ENCODE assay signal across 8 cellular contexts in the genomic region with DNA sequence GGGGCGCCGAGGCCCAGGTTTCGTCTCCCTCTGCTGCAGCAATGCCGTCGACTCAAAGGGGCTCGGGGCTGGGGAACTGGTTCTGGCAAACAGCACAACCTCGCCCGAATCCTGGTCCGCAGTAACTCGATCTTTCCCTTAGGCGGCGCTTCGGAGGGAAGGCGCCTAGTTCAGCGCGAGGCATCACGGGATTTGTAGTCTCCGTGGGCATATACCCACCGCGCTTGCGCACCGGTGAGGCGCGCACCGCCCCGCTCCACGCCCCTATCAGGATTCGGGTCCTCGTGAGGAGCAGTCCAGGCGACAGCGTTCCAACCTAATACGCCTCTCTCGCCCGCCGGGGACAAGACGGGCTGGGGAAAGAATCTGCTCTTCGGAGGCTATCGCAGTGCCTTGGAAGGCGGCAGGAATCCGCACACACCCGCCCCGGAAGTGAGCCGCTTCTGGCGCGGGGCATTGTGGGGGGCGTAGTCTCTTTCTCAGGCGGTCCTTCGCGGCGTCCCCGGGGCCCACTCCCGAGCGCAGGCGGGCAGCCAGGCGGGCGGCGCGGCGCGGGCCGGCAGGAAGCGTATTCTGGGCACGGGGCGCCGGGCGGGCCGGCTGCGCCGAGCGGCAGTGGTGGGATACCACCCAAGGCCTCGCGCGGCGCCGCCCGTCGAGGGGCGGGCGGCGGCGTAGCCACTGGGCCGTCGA. TPM values are rescaled to one million over a fixed set of nuclear protein-coding genes. Genes with fewer than 3 reads are reported as not detected.
A peak's percentile ranks its signal among the peaks of the same experiment; 100 is the strongest.
DNase-seq lines count a peak whose midpoint lies in the region; ATAC-seq and TF ChIP-seq lines count a peak whose summit lies in the region.

A gene (plus strand): TSS at position 505 of the 693 bp plus-strand sequence. CDS start 235 bp downstream, outside the sequence.

- H3K27me3 ChIP-seq in colonic mucosa = no peaks in the 10 kb centered on the region

- intact Hi-C loops in colonic mucosa (cut with DNase I) = no loop called here
- intact Hi-C loops in left colon (cut with DNase I, micrococcal nuclease) = no loop called here

- H3K4me1 ChIP-seq in colonic mucosa = peaks cover 26% of the 10 kb centered on the region

- peak; percentile 68 to 100 (median 94) for DNase-seq in C1 segment of cervical spinal cord (lab: John Stamatoyannopoulos, UW)
- DNase-seq in NCI-H524 treated with DMSO at 0.1 percent for 48 hours (lab: John Stamatoyannopoulos, UW) = peak; percentile 82
- peak; percentile 97 for DNase-seq in activated CD4-positive, alpha-beta T cell treated with anti-CD3 and anti-CD28 coated beads for 48 hours
- peak; percentile 97 for DNase-seq in colonic mucosa
- peak; percentile 90 to 96 for DNase-seq in left colon
- DNase-seq in stimulated activated CD4-positive, alpha-beta T cell treated with anti-CD3 and anti-CD28 coated beads, Interleukin-1b, Interleukin-23, amount 100 ng/mL, for 4 hours (ENCODE audit: low read depth in 2 of 2) = peak; percentile 84 to 92

- peak within 1 kb of the TSS; percentile 84 to 87 for H3K9ac ChIP-seq in colonic mucosa (ENCODE audit: low read depth in 2 of 2, low read length in 2 of 2)

- peak within 1 kb of the TSS; percentile 97 for H3K27ac ChIP-seq in colonic mucosa

- ATAC-seq in GM19324 (IDR thresholded peaks at IDR 0.05; ENCODE audit: low FRiP score, unreplicated experiment) (peak; percentile 47), HG03460 (IDR thresholded peaks at IDR 0.05; ENCODE audit: unreplicated experiment) (peak; percentile 41), left colon (peak; percentile 70)

- peak within 1 kb of the TSS; percentile 79 for H3K4me3 ChIP-seq in colonic mucosa

- TF ChIP-seq CTCF in colonic mucosa (IDR thresholded peaks at IDR 0.05) = peak; percentile 81

- H3K36me3 ChIP-seq in colonic mucosa = no peaks in the 10 kb centered on the region

- H3K9me3 ChIP-seq in colonic mucosa = no peaks in the 10 kb centered on the region

RNA-seq across cellular contexts. Expression of the gene that starts here (rescaled TPM):
- total RNA-seq in colonic mucosa (10 to 100 TPM; 22.0 to 33.2 TPM), left colon (10 to 100 TPM; 19.3 to 23.8 TPM)

Comparison
In these comparisons a context has a peak if more than half of its experiments do, and no peak if none do; other contexts are left out.
1. Peak in every context shown above with its lines: DNase-seq, ATAC-seq, H3K4me3 ChIP-seq and H3K27ac ChIP-seq.